Comparison of ENCODE assay signal across 9 cellular contexts in the genomic region with DNA sequence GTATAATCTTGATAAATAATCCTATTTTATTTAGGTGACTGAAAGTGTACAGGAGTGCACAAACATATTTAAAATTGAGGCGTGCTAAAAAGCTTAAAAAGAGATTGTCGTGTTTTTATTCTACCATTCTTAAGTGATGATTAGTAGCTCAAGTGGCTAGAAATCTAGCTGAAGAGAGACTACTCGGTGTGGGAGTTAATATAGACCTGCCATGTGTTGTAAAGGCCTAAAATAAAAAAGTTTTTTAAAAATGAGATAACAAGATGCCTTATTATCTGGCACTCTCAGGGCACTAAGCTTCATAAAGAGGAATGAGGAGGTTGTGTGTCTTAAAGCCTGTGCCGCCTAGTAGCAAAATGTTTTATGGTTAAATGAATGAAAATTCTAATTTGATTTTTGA. TPM values are rescaled to one million over a fixed set of nuclear protein-coding genes. Genes with fewer than 3 reads are reported as not detected.
DNase-seq lines count a peak whose midpoint lies in the region; ATAC-seq and TF ChIP-seq lines count a peak whose summit lies in the region.
"Had no signal": no experiment of that assay in that cellular context is flagged by ENCODE, and none has a peak within 500 bp of the region (broad histone marks: within the 10 kb centered on the region; RNA-seq: fewer than 3 reads in every experiment).

No MANE protein-coding gene starts in this region.

- intact Hi-C loops in right lobe of liver (cut with DNase I): no loop called here

- TF ChIP-seq CTCF in right lobe of liver (IDR thresholded peaks at IDR 0.05): no peak
- no peak for TF ChIP-seq CTCF in type B pancreatic cell (conservative IDR thresholded peaks at IDR 0.05)

- H3K27me3 ChIP-seq in adipocyte (replicated peaks; ENCODE audit: control insufficient read depth, insufficient read depth, low read length): no peaks in the 10 kb centered on the region
- H3K27me3 ChIP-seq in right lobe of liver: no peaks in the 10 kb centered on the region

- H3K27me3 Mint-ChIP-seq in activated T-cell treated with anti-CD3 and anti-CD28 coated beads, Interleukin-2, amount 50 U/mL, for 72 hours (ENCODE audit: low read depth): no peaks in the 10 kb centered on the region
- H3K27me3 Mint-ChIP-seq in type B pancreatic cell: no peaks in the 10 kb centered on the region

- H3K4me1 ChIP-seq in adipocyte (ENCODE audit: control insufficient read depth, insufficient read depth, low read length) (peaks cover 19% of the 10 kb centered on the region), right lobe of liver (peaks cover 0 to 14% (median 0%) of the 10 kb centered on the region in 4 donors)

- peak overlapping the region; percentile 92 for H3K9ac ChIP-seq in adipocyte (ENCODE audit: low read length)

- H3K9me3 ChIP-seq in adipocyte (ENCODE audit: control insufficient read depth, low read length) (no peaks in the 10 kb centered on the region), right lobe of liver (no peaks in the 10 kb centered on the region)

- no peak for DNase-seq in activated T-cell treated with anti-CD3 and anti-CD28 coated beads, Interleukin-2, amount 50 U/mL, for 72 hours
- DNase-seq in activated T-cell treated with anti-CD3 and anti-CD28 coated beads for 4 hours: no peak
- DNase-seq in adipocyte (ENCODE audit: low read depth): peak; percentile 18
- no peak for DNase-seq in right lobe of liver
- no peak for DNase-seq in type B pancreatic cell (ENCODE audit: extremely low spot score, unreplicated experiment)
- no peak for DNase-seq in SHP77 treated with DMSO at 0.1 percent for 48 hours (lab: John Stamatoyannopoulos, UW)
- no peak for DNase-seq in NCI-H446 (lab: John Stamatoyannopoulos, UW)
- DNase-seq: amygdala had no signal

- peaks cover 51% of the 10 kb centered on the region for H3K4me1 Mint-ChIP-seq in activated T-cell treated with anti-CD3 and anti-CD28 coated beads, Interleukin-2, amount 50 U/mL, for 72 hours (ENCODE audit: low read depth)
- peaks cover 13% of the 10 kb centered on the region for H3K4me1 Mint-ChIP-seq in type B pancreatic cell (ENCODE audit: unreplicated experiment)

- WGBS in right lobe of liver (ENCODE audit: insufficient coverage, low coverage, low lambda C conversion rate, missing lambda C conversion rate): 37% methylated on average over 4 of the region's 4 CpGs

- peak overlapping the region; percentile 98 for H3K4me3 ChIP-seq in adipocyte (ENCODE audit: low read length)
- H3K4me3 ChIP-seq in right lobe of liver: peak overlapping the region; percentile 85 to 90 (median 88)

- no peaks in the 10 kb centered on the region for H3K9me3 Mint-ChIP-seq in activated T-cell treated with anti-CD3 and anti-CD28 coated beads, Interleukin-2, amount 50 U/mL, for 72 hours
- no peaks in the 10 kb centered on the region for H3K9me3 Mint-ChIP-seq in type B pancreatic cell

- H3K36me3 Mint-ChIP-seq in activated T-cell treated with anti-CD3 and anti-CD28 coated beads, Interleukin-2, amount 50 U/mL, for 72 hours (ENCODE audit: insufficient read depth in 2 of 2): peaks cover 5 to 10% of the 10 kb centered on the region in 2 donors
- H3K36me3 Mint-ChIP-seq in type B pancreatic cell: peaks cover 4% of the 10 kb centered on the region

- peak overlapping the region; percentile 89 to 100 for H3K4me3 Mint-ChIP-seq in activated T-cell treated with anti-CD3 and anti-CD28 coated beads, Interleukin-2, amount 50 U/mL, for 72 hours
- peak overlapping the region; percentile 100 for H3K4me3 Mint-ChIP-seq in type B pancreatic cell

- H3K36me3 ChIP-seq in adipocyte (ENCODE audit: control insufficient read depth, insufficient read depth, low read length, severe bottlenecking): no peaks in the 10 kb centered on the region
- H3K36me3 ChIP-seq in right lobe of liver: no peaks in the 10 kb centered on the region

- H3K27ac Mint-ChIP-seq in activated T-cell treated with anti-CD3 and anti-CD28 coated beads, Interleukin-2, amount 50 U/mL, for 72 hours: peak overlapping the region; percentile 100
- H3K27ac Mint-ChIP-seq in type B pancreatic cell: peak overlapping the region; percentile 97

- ATAC-seq in activated T-cell treated with anti-CD3 and anti-CD28 coated beads, Interleukin-2, amount 50 U/mL, for 72 hours (replicated peaks in 1 of 2): no peak
- ATAC-seq in right lobe of liver: no peak
- no peak for ATAC-seq in HG02885 (IDR thresholded peaks at IDR 0.05; ENCODE audit: poor library complexity, unreplicated experiment)

- no peak for TF ChIP-seq POLR2A in right lobe of liver (IDR thresholded peaks at IDR 0.05)

- H3K27ac ChIP-seq in right lobe of liver: peak overlapping the region; percentile 97 to 98 (median 97)

RNA-seq across cellular contexts. Expression of a gene that starts 1.7 kb away (rescaled TPM):
- total RNA-seq in activated T-cell treated with anti-CD3 and anti-CD28 coated beads, Interleukin-2, amount 50 U/mL, for 72 hours: 100 to 1,000 TPM; 128 to 144 TPM
- total RNA-seq in right lobe of liver (100 to 1,000 TPM in 3 of 6 experiments, 10 to 100 TPM in 3; 48.8 to 114 (median 89.8) TPM), type B pancreatic cell (ENCODE audit: low replicate concordance) (167 and 182 TPM in 2 replicates)
